In genomic region chr17:78314683-78315354, GRCh38 we compare ENCODE assay signal across 9 cellular contexts. TPM values are rescaled to one million over a fixed set of nuclear protein-coding genes. Genes with fewer than 3 reads are reported as not detected.
DNase-seq lines count a peak whose midpoint lies in the region; ATAC-seq and TF ChIP-seq lines count a peak whose summit lies in the region.
"Had no signal": no experiment of that assay in that cellular context is flagged by ENCODE, and none has a peak within 500 bp of the region (broad histone marks: within the 10 kb centered on the region; RNA-seq: fewer than 3 reads in every experiment).

No MANE protein-coding gene starts in this region.

- peak overlapping the region; percentile 90 for H3K27ac Mint-ChIP-seq in activated naive CD4-positive, alpha-beta T cell treated with anti-CD3 and anti-CD28 coated beads for 36 hours
- H3K27ac Mint-ChIP-seq in activated naive CD8-positive, alpha-beta T cell treated with anti-CD3 and anti-CD28 coated beads for 36 hours = peak overlapping the region; percentile 76

- no peaks in the 10 kb centered on the region for H3K36me3 Mint-ChIP-seq in activated naive CD4-positive, alpha-beta T cell treated with anti-CD3 and anti-CD28 coated beads for 36 hours (ENCODE audit: low read depth)
- H3K36me3 Mint-ChIP-seq in activated naive CD8-positive, alpha-beta T cell treated with anti-CD3 and anti-CD28 coated beads for 36 hours = no peaks in the 10 kb centered on the region

- TF ChIP-seq POLR2A in right lobe of liver (IDR thresholded peaks at IDR 0.05) (no peak), tibial nerve (IDR thresholded peaks at IDR 0.05) (no peak)

- no peak for ATAC-seq in right lobe of liver

- H3K9me3 Mint-ChIP-seq in activated naive CD4-positive, alpha-beta T cell treated with anti-CD3 and anti-CD28 coated beads for 36 hours = no peaks in the 10 kb centered on the region
- no peaks in the 10 kb centered on the region for H3K9me3 Mint-ChIP-seq in activated naive CD8-positive, alpha-beta T cell treated with anti-CD3 and anti-CD28 coated beads for 36 hours

- H3K27me3 ChIP-seq in right lobe of liver (no peaks in the 10 kb centered on the region), tibial nerve (no peaks in the 10 kb centered on the region)
- H3K27me3 ChIP-seq: pancreas had no signal

- no peaks in the 10 kb centered on the region for H3K9me3 ChIP-seq in right lobe of liver
- no peaks in the 10 kb centered on the region for H3K9me3 ChIP-seq in tibial nerve
- H3K9me3 ChIP-seq: pancreas had no signal

- 61% methylated on average over 5 of the region's 12 CpGs for WGBS in right lobe of liver (ENCODE audit: insufficient coverage, low coverage, low lambda C conversion rate, missing lambda C conversion rate)
- 84 to 86% methylated on average over 11 to 12 of the region's 12 CpGs for WGBS in tibial nerve, 2 donors

- TF ChIP-seq EP300 in tibial nerve (IDR thresholded peaks at IDR 0.05) = no peak

- TF ChIP-seq CTCF in right lobe of liver (IDR thresholded peaks at IDR 0.05) (no peak), tibial nerve (IDR thresholded peaks at IDR 0.05) (no peak)

- intact Hi-C loops in activated naive CD4-positive, alpha-beta T cell treated with anti-CD3 and anti-CD28 coated beads for 36 hours (cut with micrococcal nuclease) = loop anchor here (1.0 to 2.0 kb wide), 5 partner anchors 25 to 56 kb away; partner anchors contain the start of gene SOCS3
- intact Hi-C loops in right lobe of liver (cut with DNase I) = no loop called here

- no peaks in the 10 kb centered on the region for H3K27me3 Mint-ChIP-seq in activated naive CD4-positive, alpha-beta T cell treated with anti-CD3 and anti-CD28 coated beads for 36 hours (ENCODE audit: low read depth)
- no peaks in the 10 kb centered on the region for H3K27me3 Mint-ChIP-seq in activated naive CD8-positive, alpha-beta T cell treated with anti-CD3 and anti-CD28 coated beads for 36 hours

- CTCF ChIA-PET in activated naive CD4-positive, alpha-beta T cell treated with anti-CD3 and anti-CD28 coated beads for 36 hours (lab: Charles Lee) = interaction anchor here (1.0 to 1.2 kb wide), 3 partner anchors 25 to 63 kb away, joined by 3 to 4 read pairs (median 3); no protein-coding TSS in a partner anchor

- H3K4me1 Mint-ChIP-seq in activated naive CD4-positive, alpha-beta T cell treated with anti-CD3 and anti-CD28 coated beads for 36 hours (ENCODE audit: low read depth) = peaks cover 41% of the 10 kb centered on the region
- peaks cover 35% of the 10 kb centered on the region for H3K4me1 Mint-ChIP-seq in activated naive CD8-positive, alpha-beta T cell treated with anti-CD3 and anti-CD28 coated beads for 36 hours

- H3K4me1 ChIP-seq in right lobe of liver = peaks cover 0 to 25% (median 13%) of the 10 kb centered on the region in 4 donors
- H3K4me1 ChIP-seq in tibial nerve = peaks cover 0 to 56% (median 41%) of the 10 kb centered on the region in 4 donors

- H3K4me3 Mint-ChIP-seq in activated naive CD4-positive, alpha-beta T cell treated with anti-CD3 and anti-CD28 coated beads for 36 hours = peak overlapping the region; percentile 58
- peak overlapping the region; percentile 61 for H3K4me3 Mint-ChIP-seq in activated naive CD8-positive, alpha-beta T cell treated with anti-CD3 and anti-CD28 coated beads for 36 hours

- H3K36me3 ChIP-seq in right lobe of liver (no peaks in the 10 kb centered on the region), tibial nerve (no peaks in the 10 kb centered on the region)
- H3K36me3 ChIP-seq: pancreas had no signal

- peak; percentile 52 for DNase-seq in activated naive CD4-positive, alpha-beta T cell treated with anti-CD3 and anti-CD28 coated beads for 36 hours
- DNase-seq in activated naive CD4-positive, alpha-beta T cell treated with Interleukin-2 at 50 U/mL for 16 hours = no peak
- DNase-seq in activated naive CD8-positive, alpha-beta T cell treated with anti-CD3 and anti-CD28 coated beads for 36 hours = no peak
- DNase-seq in right lobe of liver = no peak
- no peak for DNase-seq in tibial nerve (ENCODE audit: low spot score in 2 of 2)
- no peak for DNase-seq in stimulated activated CD4-positive, alpha-beta T cell treated with anti-CD3 and anti-CD28 coated beads, Interleukin-4, amount 100 ng/mL, for 24 hours
- DNase-seq in glomerular visceral epithelial cell (ENCODE audit: extremely low spot score) = no peak
- DNase-seq in effector CD4-positive, alpha-beta T cell = no peak

- H3K27ac ChIP-seq in right lobe of liver (peak overlapping the region in 2 of 3 donors; percentile 26 to 76), tibial nerve (peak overlapping the region; percentile 30 to 94 (median 82))

- H3K4me3 ChIP-seq in right lobe of liver (no peak overlapping the region), tibial nerve (peak overlapping the region in 1 of 4 donors; percentile 52)

RNA-seq across cellular contexts. Expression of gene SOCS3, which starts 45.1 kb away (rescaled TPM):
- total RNA-seq in activated naive CD4-positive, alpha-beta T cell treated with anti-CD3 and anti-CD28 coated beads for 36 hours = 100 to 1,000 TPM; 281 to 290 TPM
- 10 to 100 TPM; 16.6 to 17.9 TPM for total RNA-seq in activated naive CD8-positive, alpha-beta T cell treated with anti-CD3 and anti-CD28 coated beads for 36 hours
- total RNA-seq in right lobe of liver (10 to 100 TPM in 4 of 6 experiments, 1 to 10 TPM in 2; 1.2 to 87.3 (median 24.1) TPM), tibial nerve (10 to 100 TPM; 23.7 to 76.5 (median 59.7) TPM)
